In genomic region chr12:121888478-121889266, GRCh38 we compare ENCODE assay signal across 8 cellular contexts.
DNase-seq lines count a peak whose midpoint lies in the region; ATAC-seq lines count a peak whose summit lies in the region.

TSS of gene PSMD9 (plus strand) at chr12:121888790. CDS start at chr12:121888857, 67 bp downstream.

- peak; percentile 98 for DNase-seq in AG20443 (ENCODE audit: low spot score)
- DNase-seq in NCI-H345 treated with DMSO at 0.1 percent for 48 hours (lab: John Stamatoyannopoulos, UW; ENCODE audit: unreplicated experiment): peak; percentile 90
- peak; percentile 96 to 99 (median 96) for DNase-seq in activated CD4-positive, CD25-positive, alpha-beta regulatory T cell (lab: John Stamatoyannopoulos, UW)
- peak; percentile 97 for DNase-seq in central memory CD4-positive, alpha-beta T cell
- peak; percentile 95 for DNase-seq in inferior parietal cortex (ENCODE audit: extremely low spot score)
- peak; percentile 98 to 99 for DNase-seq in stimulated activated CD4-positive, alpha-beta T cell treated with anti-CD3 and anti-CD28 coated beads, Interleukin-12 subunit alpha, Interleukin-12 subunit beta, amount 100 ng/mL, for 24 hours (ENCODE audit: low read depth in 2 of 2)

- ATAC-seq in GM19025 (IDR thresholded peaks at IDR 0.05; ENCODE audit: low read depth, unreplicated experiment): peak; percentile 88
- peak; percentile 89 for ATAC-seq in HG03342 (IDR thresholded peaks at IDR 0.05; ENCODE audit: unreplicated experiment)

Comparison
In these comparisons a context has a peak if more than half of its experiments do, and no peak if none do; other contexts are left out.
1. Peak in every context shown above with its lines: DNase-seq and ATAC-seq.